ENCODE assay signal across 10 cellular contexts in the genomic region with DNA sequence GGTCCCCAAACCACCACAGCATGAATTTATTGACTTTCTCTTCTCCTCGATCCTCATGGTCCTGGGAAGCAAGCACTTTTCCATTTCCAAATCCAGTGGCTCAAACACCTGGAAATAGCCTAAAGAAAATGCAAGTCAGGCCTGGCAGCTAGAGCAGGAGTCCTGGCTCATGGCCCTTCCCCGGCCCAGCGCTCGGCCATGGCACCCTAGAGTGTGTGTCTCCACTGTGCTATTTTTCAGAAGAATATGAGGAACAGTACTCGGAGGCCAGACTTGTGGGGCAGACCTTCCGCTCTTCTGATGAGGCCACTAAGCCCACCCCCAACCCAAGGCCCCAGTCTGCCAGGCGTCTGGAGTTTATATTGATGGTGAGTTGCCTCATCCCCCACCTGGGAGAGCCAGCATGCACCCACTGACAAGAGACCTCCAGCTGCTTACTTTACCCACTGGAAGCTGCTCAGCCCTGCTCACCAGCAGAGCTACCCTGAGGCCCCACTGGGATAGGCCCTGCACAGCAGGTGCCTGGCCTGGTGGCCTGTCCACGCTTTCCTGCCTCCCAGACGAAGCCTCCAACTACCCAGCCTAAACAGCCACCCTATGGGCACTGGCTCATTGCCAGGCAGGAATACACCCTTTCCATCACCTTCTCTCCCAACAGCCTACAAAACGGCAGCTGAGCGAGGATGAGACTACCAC. TPM values are rescaled to one million over a fixed set of nuclear protein-coding genes. Genes with fewer than 3 reads are reported as not detected.
"Had no signal": no experiment of that assay in that cellular context is flagged by ENCODE, and none has a peak within 500 bp of the region (broad histone marks: within the 10 kb centered on the region; RNA-seq: fewer than 3 reads in every experiment).

No MANE protein-coding gene starts in this region.

- H3K4me2 ChIP-seq: KMS-11 had no signal

- H3K4me3 ChIP-seq: K562 had no signal

- H3K27ac Mint-ChIP-seq: IgD-negative memory B cell had no signal

- H3K27ac ChIP-seq: HL-60, KMS-11 had no signal

- H3K9ac ChIP-seq: KMS-11 had no signal

- ATAC-seq: HepG2, K562 had no signal

- DNase-seq: IMR-90, KBM-7, KG1 had no signal

RNA-seq across cellular contexts. Expression of gene RTL5, which starts 2.3 kb away (rescaled TPM):
- total RNA-seq: HepG2, HT-29, HT1080, K562 had no signal
- polyA plus RNA-seq: HepG2, IgD-negative memory B cell had no signal
